18 cellular contexts compared by ENCODE assay signal in the genomic region with DNA sequence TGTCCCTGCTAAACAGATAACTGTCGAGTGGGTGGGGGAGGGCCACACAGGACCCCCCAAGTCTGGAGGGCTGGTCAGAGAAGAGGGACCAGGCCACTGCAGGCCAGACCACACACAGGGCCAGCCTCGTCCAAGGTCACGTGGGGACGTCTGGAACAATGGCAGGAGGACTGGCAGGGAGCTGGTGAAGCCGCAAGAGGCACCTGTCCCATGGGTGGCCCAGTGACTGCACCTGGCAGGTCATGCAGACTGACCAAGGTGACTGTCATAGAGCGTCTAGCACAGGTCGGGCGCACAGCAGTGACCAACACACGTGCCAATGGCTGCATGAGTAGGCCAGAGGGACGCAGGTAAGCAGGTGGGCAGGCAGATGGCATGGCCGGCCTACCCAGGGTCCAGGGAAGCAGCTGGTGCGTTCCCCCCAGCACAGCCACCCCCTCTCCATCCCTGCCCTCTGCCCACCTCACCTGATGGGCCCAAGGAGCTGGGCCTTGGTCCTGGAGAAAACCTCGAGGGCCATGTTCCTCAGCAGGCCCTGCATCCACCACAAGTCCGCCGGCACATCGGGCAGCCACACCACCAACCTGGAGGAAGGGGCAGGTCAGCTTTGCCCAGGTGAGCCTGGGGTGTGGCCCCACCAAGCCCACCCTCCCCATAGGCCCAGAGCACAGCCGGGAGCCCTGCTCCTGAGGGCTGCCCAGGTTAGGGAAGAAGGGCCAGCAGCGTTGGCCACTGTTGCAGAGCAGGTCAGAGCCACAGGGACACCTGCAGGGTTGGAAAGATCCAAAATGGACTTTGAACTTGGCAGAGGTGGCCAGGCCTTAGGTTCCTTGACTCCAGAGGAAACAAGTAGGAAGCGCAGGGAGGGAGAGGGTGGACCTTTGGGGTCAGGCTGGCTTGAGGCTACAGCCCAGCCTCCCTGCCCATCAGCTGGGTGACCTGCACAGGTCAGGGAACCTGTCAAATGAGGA. TPM values are rescaled to one million over a fixed set of nuclear protein-coding genes. Genes with fewer than 3 reads are reported as not detected.
"Had no signal": no experiment of that assay in that cellular context is flagged by ENCODE, and none has a peak within 500 bp of the region (broad histone marks: within the 10 kb centered on the region; RNA-seq: fewer than 3 reads in every experiment).

No MANE protein-coding gene starts in this region.

- H3K36me3 Mint-ChIP-seq: stimulated activated naive B cell treated with anti-CD40 and anti-IgM and Interleukin-4, amounts not matched to agents 10 μg/mL and 1 μg/mL and 100 μg/mL, for 72 hours had no signal

- H3K9me3 Mint-ChIP-seq: activated B cell treated with CpG ODN at 0.5 μM for 24 hours; activated CD8-positive, alpha-beta T cell treated with anti-CD3 and anti-CD28 coated beads for 36 hours; T-helper 1 cell treated with Interleukin-12 subunit alpha and Interleukin-12 subunit beta and Interleukin-4 antibody, amounts not matched to agents 30 μg/mL and 1 μg/mL, for 36 hours had no signal

- DNase-seq: activated B cell treated with CpG ODN at 0.5 μM for 24 hours; activated CD4-positive, alpha-beta T cell treated with anti-CD3 and anti-CD28 coated beads for 48 hours; activated CD8-positive, alpha-beta memory T cell treated with anti-CD3 and anti-CD28 coated beads, Interleukin-2, amount 50 U/mL, for 4 hours; activated CD8-positive, alpha-beta T cell treated with anti-CD3 and anti-CD28 coated beads for 36 hours; activated naive CD4-positive, alpha-beta T cell treated with Interleukin-2 at 50 U/mL for 16 hours; stimulated activated CD4-positive, alpha-beta T cell treated with anti-CD3 and anti-CD28 coated beads, Interleukin-15, amount 100 ng/mL, for 24 hours; stimulated activated CD4-positive, alpha-beta T cell treated with anti-CD3 and anti-CD28 coated beads, Interleukin-4, amount 100 ng/mL, for 1 hour; stimulated activated naive B cell treated with anti-CD40 and anti-IgM and Interleukin-4, amounts not matched to agents 10 μg/mL and 1 μg/mL and 100 μg/mL, for 72 hours had no signal

- H3K4me3 ChIP-seq: hepatocyte, ovary, tibial nerve had no signal

- H3K4me3 Mint-ChIP-seq: activated B cell treated with CpG ODN at 0.5 μM for 24 hours; activated CD8-positive, alpha-beta T cell treated with anti-CD3 and anti-CD28 coated beads for 36 hours; stimulated activated naive B cell treated with anti-CD40 and anti-IgM and Interleukin-4, amounts not matched to agents 10 μg/mL and 1 μg/mL and 100 μg/mL, for 72 hours; T-helper 1 cell treated with Interleukin-12 subunit alpha and Interleukin-12 subunit beta and Interleukin-4 antibody, amounts not matched to agents 30 μg/mL and 1 μg/mL, for 36 hours had no signal

- H3K27ac ChIP-seq: hepatocyte, ovary, tibial nerve had no signal

- ATAC-seq: activated CD8-positive, alpha-beta T cell treated with anti-CD3 and anti-CD28 coated beads for 36 hours; esophagus mucosa; stimulated activated naive B cell treated with anti-CD40 and anti-IgM and Interleukin-4, amounts not matched to agents 10 μg/mL and 1 μg/mL and 100 μg/mL, for 72 hours had no signal

- H3K9me3 ChIP-seq: ovary, tibial nerve had no signal

- H3K4me1 ChIP-seq: tibial nerve had no signal

- H3K36me3 ChIP-seq: ovary, tibial nerve had no signal

- H3K27me3 ChIP-seq: hepatocyte, ovary, tibial nerve had no signal

- H3K27ac Mint-ChIP-seq: activated B cell treated with CpG ODN at 0.5 μM for 24 hours; activated CD8-positive, alpha-beta T cell treated with anti-CD3 and anti-CD28 coated beads for 36 hours; stimulated activated naive B cell treated with anti-CD40 and anti-IgM and Interleukin-4, amounts not matched to agents 10 μg/mL and 1 μg/mL and 100 μg/mL, for 72 hours; T-helper 1 cell treated with Interleukin-12 subunit alpha and Interleukin-12 subunit beta and Interleukin-4 antibody, amounts not matched to agents 30 μg/mL and 1 μg/mL, for 36 hours had no signal

RNA-seq across cellular contexts. Expression of a gene that starts 10.4 kb away (rescaled TPM):
- total RNA-seq: activated B cell treated with CpG ODN at 0.5 μM for 24 hours; activated CD8-positive, alpha-beta T cell treated with anti-CD3 and anti-CD28 coated beads for 36 hours; astrocyte; esophagus mucosa; kidney epithelial cell; subcutaneous adipose tissue; tibial nerve had no signal
- polyA plus RNA-seq: neural cell, ovary had no signal

RNA-seq across cellular contexts. Expression of a gene that starts 19.1 kb away (rescaled TPM):
- total RNA-seq: activated B cell treated with CpG ODN at 0.5 μM for 24 hours; activated CD8-positive, alpha-beta T cell treated with anti-CD3 and anti-CD28 coated beads for 36 hours; esophagus mucosa; lower leg skin had no signal
